9 cellular contexts compared by ENCODE assay signal in the genomic region with DNA sequence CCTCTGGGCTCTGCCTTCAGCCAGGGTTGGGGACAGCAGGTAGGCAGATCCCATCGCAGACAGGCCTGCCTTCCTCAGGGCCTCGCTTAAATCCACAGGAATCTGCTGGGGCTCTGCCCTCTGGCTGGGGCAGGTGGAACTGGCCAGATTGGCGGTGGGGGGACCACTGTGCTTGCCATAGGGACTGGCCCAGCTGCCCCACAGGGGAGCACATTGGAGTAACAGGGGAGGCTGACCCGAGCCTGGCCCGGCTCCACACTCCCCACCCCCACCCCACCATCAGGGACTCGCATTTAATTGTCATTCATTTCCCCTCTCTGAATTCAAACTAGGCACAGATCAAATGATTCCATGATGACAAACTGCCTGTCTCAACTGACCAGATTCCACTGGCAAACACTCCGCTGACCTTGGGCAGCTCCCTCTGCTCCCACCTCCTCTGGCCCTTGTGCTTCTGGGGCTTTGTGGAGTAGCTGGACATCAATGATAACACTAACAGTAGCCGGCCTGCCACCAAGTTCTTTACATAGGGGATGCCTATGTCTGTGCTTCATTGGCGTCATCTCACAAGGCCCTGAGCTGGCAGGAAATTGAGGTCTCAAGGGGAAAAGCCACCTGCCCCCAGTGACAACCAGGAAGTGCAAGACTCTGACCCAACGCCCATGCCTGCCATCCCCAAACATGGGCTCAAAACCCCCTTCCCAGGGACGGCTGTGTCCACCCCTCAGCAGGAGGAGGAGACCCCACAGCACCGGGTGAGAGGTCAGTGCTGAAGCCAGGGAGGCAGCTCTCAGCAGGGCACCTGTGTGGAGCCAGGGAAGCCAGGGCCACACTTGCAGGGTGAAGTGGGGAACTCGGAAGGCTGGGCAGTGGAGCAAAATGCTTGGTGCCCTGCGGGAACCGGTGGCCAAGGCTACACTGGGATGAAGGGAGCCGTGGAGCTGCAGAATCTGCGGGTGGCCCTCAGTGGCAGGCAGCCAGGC. TPM values are rescaled to one million over a fixed set of nuclear protein-coding genes. Genes with fewer than 3 reads are reported as not detected.
DNase-seq lines count a peak whose midpoint lies in the region; ATAC-seq and TF ChIP-seq lines count a peak whose summit lies in the region.
"Had no signal": no experiment of that assay in that cellular context is flagged by ENCODE, and none has a peak within 500 bp of the region (broad histone marks: within the 10 kb centered on the region; RNA-seq: fewer than 3 reads in every experiment).

No MANE protein-coding gene starts in this region.

- H3K36me3 Mint-ChIP-seq in osteocyte (ENCODE audit: unreplicated experiment) = no peaks in the 10 kb centered on the region

- peak; percentile 48 for TF ChIP-seq POLR2A in GM10847 (IDR thresholded peaks at IDR 0.05; ENCODE audit: extremely low read depth, insufficient read length)

- DNase-seq in OCI-LY7 (ENCODE audit: low spot score) (peak; percentile 93), germinal center (ENCODE audit: low spot score) (peak; percentile 90), NCI-H1436 treated with DMSO at 0.1 percent for 48 hours (lab: John Stamatoyannopoulos, UW) (no peak), SHP77 treated with DMSO at 0.1 percent for 48 hours (lab: John Stamatoyannopoulos, UW) (no peak), HAP-1 (ENCODE audit: low spot score in 2 of 2) (no peak), osteocyte (ENCODE audit: extremely low spot score, unreplicated experiment) (no peak)

- no peak overlapping the region for H3K4me3 Mint-ChIP-seq in osteocyte (ENCODE audit: unreplicated experiment)

- H3K9me3 ChIP-seq in OCI-LY7 (ENCODE audit: low read length) (no peaks in the 10 kb centered on the region), HAP-1 (no peaks in the 10 kb centered on the region)

- H3K4me2 ChIP-seq in OCI-LY7 (ENCODE audit: low read length) = peak overlapping the region; percentile 96

- no peaks in the 10 kb centered on the region for H3K27me3 Mint-ChIP-seq in osteocyte (ENCODE audit: unreplicated experiment)

- H3K4me1 Mint-ChIP-seq in osteocyte (ENCODE audit: unreplicated experiment) = peaks cover 20% of the 10 kb centered on the region

- no peaks in the 10 kb centered on the region for H4K20me1 ChIP-seq in OCI-LY7 (ENCODE audit: insufficient read depth, low read length)

- H3K27me3 ChIP-seq in HAP-1 (ENCODE audit: low read depth) = no peaks in the 10 kb centered on the region

- BruUV-seq in OCI-LY7 (replicated peaks; lab: Mats Ljungman, UMichigan) = no TSS peak

- no peaks in the 10 kb centered on the region for H3K9me3 Mint-ChIP-seq in osteocyte (ENCODE audit: unreplicated experiment)

- in situ Hi-C loops in HAP-1 (cut with MboI; ENCODE audit: low sequenced_read_pairs) = no loop called here

- peak overlapping the region; percentile 79 for H3K4me3 ChIP-seq in OCI-LY7 (ENCODE audit: low read depth, low read length, poor library complexity, severe bottlenecking)
- H3K4me3 ChIP-seq in HAP-1 = no peak overlapping the region
- H3K4me3 ChIP-seq: SK-N-MC had no signal

- H2AFZ ChIP-seq in OCI-LY7 (ENCODE audit: low read length) = peak overlapping the region; percentile 16; the same call in 1 of the 2 replicates

- H3K9me2 ChIP-seq in OCI-LY7 (ENCODE audit: insufficient read depth, low read length) = no peaks in the 10 kb centered on the region

- H3K4me1 ChIP-seq in OCI-LY7 (ENCODE audit: insufficient read depth, low read length, poor library complexity, severe bottlenecking) (peaks cover 50% of the 10 kb centered on the region), HAP-1 (no peaks in the 10 kb centered on the region)

- peak; percentile 65 for TF ChIP-seq CTCF in OCI-LY7 (conservative IDR thresholded peaks at IDR 0.05; ENCODE audit: low read length)
- no peak for TF ChIP-seq CTCF in osteocyte (IDR thresholded peaks at IDR 0.05)

- peak overlapping the region; percentile 97 for H3K27ac ChIP-seq in OCI-LY7 (ENCODE audit: low read depth, low read length, poor library complexity, severe bottlenecking)
- H3K27ac ChIP-seq: SK-N-MC had no signal

- intact Hi-C loops in OCI-LY7 (cut with micrococcal nuclease; ENCODE audit: unreplicated experiment) = loop anchor here (1.0 to 10.0 kb wide), 6 partner anchors 31 to 281 kb away; partner anchors contain the start of gene NCL

- H3K79me2 ChIP-seq in OCI-LY7 (ENCODE audit: insufficient read depth, low read depth, low read length) = no peaks in the 10 kb centered on the region

- POLR2A ChIA-PET in OCI-LY7 (lab: Charles Lee) = interaction anchor here (0.5 to 3.5 kb wide), 14 partner anchors 16 to 187 kb away, joined by 3 to 15 read pairs (median 5); partner anchors contain the start of gene NCL

- CTCF ChIA-PET in OCI-LY7 (lab: Charles Lee; ENCODE audit: unreplicated experiment) = interaction anchor here (0.6 to 2.1 kb wide), 4 partner anchors 13 to 1166 kb away, joined by 3 to 10 read pairs (median 5); no protein-coding TSS in a partner anchor

- H3K27ac Mint-ChIP-seq in osteocyte (ENCODE audit: unreplicated experiment) = no peak overlapping the region

- H3K36me3 ChIP-seq in OCI-LY7 (ENCODE audit: insufficient read depth, low read length) (no peaks in the 10 kb centered on the region), HAP-1 (replicated peaks) (no peaks in the 10 kb centered on the region)

- peak; percentile 33 for ATAC-seq in GM21367 (IDR thresholded peaks at IDR 0.05; ENCODE audit: unreplicated experiment)

RNA-seq across cellular contexts. Expression of gene B3GNT7, which starts 2.1 kb away (rescaled TPM):
- 4.5 and 7.8 TPM in 2 replicates for total RNA-seq in OCI-LY7 (2014; rRNA removed; shearing (Covaris generic))
- total RNA-seq in OCI-LY7 (2022) (7.4 and 8.7 TPM in 2 replicates), osteocyte (1.1 and 1.5 TPM in 2 replicates)

Comparison
In these comparisons a context has a peak if more than half of its experiments do, and no peak if none do; other contexts are left out.
1. DNase-seq: peak in OCI-LY7 (single experiment) and germinal center (single experiment); none in NCI-H1436 treated with DMSO at 0.1 percent for 48 hours (single experiment), SHP77 treated with DMSO at 0.1 percent for 48 hours (single experiment), HAP-1 (0 of 2) and osteocyte (single experiment).